Comparison of ENCODE assay signal across 1 cellular context in genomic region chr9:37994639-37995347, GRCh38.
TF ChIP-seq lines count a peak whose summit lies in the region.

No MANE protein-coding gene starts in this region.

TF ChIP-seq in WTC11, 78 proteins besides CTCF, POLR2A, EP300 and RAD21 (continued from another document):
- TF ChIP-seq AFF4 (CRISPR knock-in tag; IDR thresholded peaks at IDR 0.05; ENCODE audit: borderline replicate concordance) = no peak
